Comparison of ENCODE assay signal across 29 cellular contexts in the genomic region with DNA sequence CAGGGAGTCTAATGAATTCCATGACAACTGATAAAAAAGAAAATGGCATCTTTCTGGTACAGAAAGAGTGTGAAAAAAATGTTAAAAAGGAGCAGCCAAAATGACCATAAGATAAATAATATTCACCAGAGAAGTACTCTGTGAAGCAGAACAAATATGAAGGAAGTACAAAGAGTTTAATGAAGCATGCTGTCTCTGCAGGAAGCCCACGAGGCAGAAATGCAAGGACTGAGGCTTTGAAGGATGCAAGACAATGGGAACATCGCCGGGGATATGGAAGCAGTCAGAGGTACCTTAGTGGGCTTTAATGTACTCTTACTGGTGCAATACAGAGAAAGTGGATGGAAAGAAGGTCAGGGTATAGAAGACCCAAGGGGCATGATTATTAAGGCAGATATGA. TPM values are rescaled to one million over a fixed set of nuclear protein-coding genes. Genes with fewer than 3 reads are reported as not detected.
A peak's percentile ranks its signal among the peaks of the same experiment; 100 is the strongest.
DNase-seq lines count a peak whose midpoint lies in the region; ATAC-seq and TF ChIP-seq lines count a peak whose summit lies in the region.
"Had no signal": no experiment of that assay in that cellular context is flagged by ENCODE, and none has a peak within 500 bp of the region (broad histone marks: within the 10 kb centered on the region; RNA-seq: fewer than 3 reads in every experiment).

No MANE protein-coding gene starts in this region.

- CTCF ChIA-PET in OCI-LY7 (lab: Charles Lee; ENCODE audit: unreplicated experiment) = no interaction called here

- H3K4me2 ChIP-seq in BLaER1 = peak overlapping the region; percentile 51
- no peak overlapping the region for H3K4me2 ChIP-seq in OCI-LY7 (ENCODE audit: low read length)
- H3K4me2 ChIP-seq in neural progenitor cell = no peak overlapping the region
- H3K4me2 ChIP-seq: PC-9 had no signal

- H3K27ac Mint-ChIP-seq in neural progenitor cell = no peak overlapping the region
- H3K27ac Mint-ChIP-seq: B cell had no signal

- H2AFZ ChIP-seq in OCI-LY7 (ENCODE audit: low read length) (peak overlapping the region; percentile 16; the same call in 1 of the 2 replicates), neural progenitor cell (replicated peaks) (no peak overlapping the region)
- H2AFZ ChIP-seq: GM23248, PC-9 had no signal

- DNase-seq in DMS79 treated with DMSO at 0.1 percent for 48 hours (lab: John Stamatoyannopoulos, UW) = peak; percentile 17
- no peak for DNase-seq in DMS79 (lab: John Stamatoyannopoulos, UW)
- DNase-seq in OCI-LY7 (ENCODE audit: low spot score) = no peak
- DNase-seq in neural progenitor cell (ENCODE audit: low spot score) = peak; percentile 29
- DNase-seq in omental fat pad (ENCODE audit: low spot score) = no peak
- DNase-seq: Calu3; GM23248; H7; KBM-7; MV-4-11; NCI-H1105; NCI-H1694 treated with DMSO at 0.1 percent for 48 hours; NCI-H2081 treated with DMSO at 0.1 percent for 48 hours; NCI-H446; NCI-H524 treated with DMSO at 0.1 percent for 48 hours; NCI-H82; NK-92 treated with Interleukin-12 subunit alpha and Interleukin-12 subunit beta, amount 100 ng/mL, for 24 hours; PC-9; SJCRH30 had no signal

- ATAC-seq in GM21423 (IDR thresholded peaks at IDR 0.05; ENCODE audit: unreplicated experiment) (no peak), omental fat pad (ENCODE audit: low FRiP score) (no peak)
- ATAC-seq: Right ventricle myocardium inferior, SK-N-SH treated with all-trans-retinoic acid at 6 μM for 48 hours had no signal

- H3K79me2 ChIP-seq in OCI-LY7 (ENCODE audit: insufficient read depth, low read depth, low read length) (no peaks in the 10 kb centered on the region), neural progenitor cell (ENCODE audit: low read depth) (no peaks in the 10 kb centered on the region)

- H3F3A ChIP-seq in neural progenitor cell (ENCODE audit: low read depth) = no peaks in the 10 kb centered on the region

- no peaks in the 10 kb centered on the region for H4K20me1 ChIP-seq in BLaER1
- H4K20me1 ChIP-seq in OCI-LY7 (ENCODE audit: insufficient read depth, low read length) = no peaks in the 10 kb centered on the region
- no peaks in the 10 kb centered on the region for H4K20me1 ChIP-seq in neural progenitor cell (ENCODE audit: low read depth)

- H3K4me3 Mint-ChIP-seq in neural progenitor cell = no peak overlapping the region
- H3K4me3 Mint-ChIP-seq: B cell had no signal

- H3K4me3 ChIP-seq in BLaER1 = no peak overlapping the region
- no peak overlapping the region for H3K4me3 ChIP-seq in OCI-LY7 (ENCODE audit: low read depth, low read length, poor library complexity, severe bottlenecking)
- H3K4me3 ChIP-seq in neural progenitor cell = no peak overlapping the region
- H3K4me3 ChIP-seq: GM23248, PC-9, SJCRH30 had no signal

- no peaks in the 10 kb centered on the region for H3K36me3 Mint-ChIP-seq in neural progenitor cell

- H3K4me1 ChIP-seq in BLaER1 = peaks cover 13% of the 10 kb centered on the region
- peaks cover 11% of the 10 kb centered on the region for H3K4me1 ChIP-seq in OCI-LY7 (ENCODE audit: insufficient read depth, low read length, poor library complexity, severe bottlenecking)
- H3K4me1 ChIP-seq in neural progenitor cell = peaks cover 21% of the 10 kb centered on the region
- H3K4me1 ChIP-seq: SJCRH30 had no signal

- H3K9ac ChIP-seq in BLaER1 = no peak overlapping the region
- no peak overlapping the region for H3K9ac ChIP-seq in neural progenitor cell
- H3K9ac ChIP-seq: GM23248 had no signal

- peaks cover 5% of the 10 kb centered on the region for H3K9me3 Mint-ChIP-seq in neural progenitor cell

- H3K27me3 ChIP-seq in BLaER1 = no peaks in the 10 kb centered on the region
- no peaks in the 10 kb centered on the region for H3K27me3 ChIP-seq in neural progenitor cell
- H3K27me3 ChIP-seq: SJCRH30 had no signal

- no peaks in the 10 kb centered on the region for H3K9me2 ChIP-seq in OCI-LY7 (ENCODE audit: insufficient read depth, low read length)

- H3K9me3 ChIP-seq in BLaER1 = 0 out of 2 replicates have a peak, but pooled peaks cover 13% of the 10 kb centered on the region
- H3K9me3 ChIP-seq in OCI-LY7 (ENCODE audit: low read length) = no peaks in the 10 kb centered on the region
- no peaks in the 10 kb centered on the region for H3K9me3 ChIP-seq in neural progenitor cell (ENCODE audit: low read depth)
- H3K9me3 ChIP-seq: SJCRH30 had no signal

- peaks cover 16% of the 10 kb centered on the region for H3K27me3 Mint-ChIP-seq in neural progenitor cell (ENCODE audit: insufficient read depth, low read depth)
- H3K27me3 Mint-ChIP-seq: B cell had no signal

- peaks cover 13% of the 10 kb centered on the region for H3K4me1 Mint-ChIP-seq in neural progenitor cell

- POLR2A ChIA-PET in OCI-LY7 (lab: Charles Lee) = no interaction called here

- intact Hi-C loops in OCI-LY7 (cut with micrococcal nuclease; ENCODE audit: unreplicated experiment) = no loop called here

- H3K36me3 ChIP-seq in BLaER1 = no peaks in the 10 kb centered on the region
- H3K36me3 ChIP-seq in OCI-LY7 (ENCODE audit: insufficient read depth, low read length) = no peaks in the 10 kb centered on the region
- no peaks in the 10 kb centered on the region for H3K36me3 ChIP-seq in neural progenitor cell
- H3K36me3 ChIP-seq: SJCRH30 had no signal

- no peak for TF ChIP-seq CTCF in OCI-LY7 (conservative IDR thresholded peaks at IDR 0.05; ENCODE audit: low read length)
- TF ChIP-seq CTCF in neural progenitor cell (IDR thresholded peaks at IDR 0.05) = no peak
- no peak for TF ChIP-seq CTCF in omental fat pad (IDR thresholded peaks at IDR 0.05)

- H3K27ac ChIP-seq in BLaER1 (no peak overlapping the region), OCI-LY7 (ENCODE audit: low read depth, low read length, poor library complexity, severe bottlenecking) (no peak overlapping the region), neural progenitor cell (no peak overlapping the region)
- H3K27ac ChIP-seq: 22Rv1, GM23248, PC-9, SJCRH30 had no signal

- no TSS peak for BruUV-seq in OCI-LY7 (replicated peaks; lab: Mats Ljungman, UMichigan)

RNA-seq across cellular contexts. Expression of a gene that starts 50.7 kb away (rescaled TPM):
- total RNA-seq in OCI-LY7 (2014; rRNA removed; shearing (Covaris generic)) = 0.22 TPM in 1 of 2 replicates, not detected in the other
- total RNA-seq in OCI-LY7 (2022) (not detected in 2 replicates), neural progenitor cell (ENCODE audit: low replicate concordance) (not detected in 2 replicates), omental fat pad (not detected)
- total RNA-seq: B cell, Calu3, Daoy, GM23248, H7, LHCN-M2, MCF 10A, PC-9, Right ventricle myocardium inferior, RPMI7951, SJCRH30 had no signal

Comparison
In these comparisons a context has a peak if more than half of its experiments do, and no peak if none do; other contexts are left out.
1. DNase-seq: peak in DMS79 treated with DMSO at 0.1 percent for 48 hours (single experiment) and neural progenitor cell (single experiment); none in DMS79 (single experiment), OCI-LY7 (single experiment) and omental fat pad (single experiment).